In the genomic region with DNA sequence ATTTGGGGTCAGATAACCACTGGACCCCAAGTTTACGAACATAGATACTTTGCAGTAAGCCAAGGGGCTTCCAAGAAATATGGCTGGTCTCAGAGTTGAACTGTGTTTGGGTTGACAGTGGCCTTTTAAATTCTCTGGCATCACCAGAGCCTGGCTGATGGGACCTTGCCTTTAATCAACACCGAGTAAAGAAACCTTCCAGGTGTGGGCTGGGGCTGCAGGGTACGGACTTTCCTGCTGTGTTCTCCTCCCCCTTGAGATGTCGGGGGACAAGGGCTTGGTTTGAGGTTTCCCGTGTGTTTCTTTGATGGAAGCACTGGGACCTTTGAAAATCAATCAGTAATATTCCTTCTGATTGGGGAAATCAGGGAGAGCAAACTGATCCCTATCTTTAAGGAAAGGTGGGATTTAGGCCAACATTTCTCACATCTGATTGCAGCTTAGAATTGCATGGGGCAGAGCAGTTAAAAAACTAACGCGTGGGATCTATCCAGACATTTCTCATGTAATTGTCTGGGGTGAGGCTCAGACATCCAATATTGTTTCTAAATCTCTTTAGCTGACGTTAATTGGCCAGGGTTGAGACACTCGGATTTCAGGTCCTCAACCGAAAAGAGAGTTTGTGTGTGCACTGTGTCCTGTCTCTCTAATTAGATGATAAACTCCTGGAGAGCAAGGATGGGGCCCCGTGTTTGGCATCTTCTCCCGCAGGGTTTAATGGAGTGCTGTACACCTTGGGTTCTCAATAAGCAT, we compare ENCODE assay signal across 18 cellular contexts.
DNase-seq lines count a peak whose midpoint lies in the region; ATAC-seq, FAIRE-seq and TF ChIP-seq lines count a peak whose summit lies in the region.
"Had no signal": no experiment of that assay in that cellular context is flagged by ENCODE, and none has a peak within 500 bp of the region (broad histone marks: within the 10 kb centered on the region; RNA-seq: fewer than 3 reads in every experiment).

No MANE protein-coding gene starts in this region.

- H3K36me3 ChIP-seq in right atrium auricular region (no peaks in the 10 kb centered on the region), rectal smooth muscle tissue (ENCODE audit: control insufficient read depth, insufficient read depth, low read length) (no peaks in the 10 kb centered on the region), HepG2 (replicated peaks in 1 of 2; ENCODE audit: control insufficient read depth in 1 of 2, insufficient read depth in 2 of 2, low read length in 2 of 2) (no peaks in the 10 kb centered on the region)
- H3K36me3 ChIP-seq: BLaER1, HAP-1 had no signal

- intact Hi-C loops in left ventricle myocardium superior (cut with micrococcal nuclease) (no loop called here), HepG2 (cut with micrococcal nuclease; ENCODE audit: unreplicated experiment) (no loop called here)

- no peaks in the 10 kb centered on the region for H3K9me3 ChIP-seq in right atrium auricular region
- H3K9me3 ChIP-seq in HepG2 (ENCODE audit: low read length): no peaks in the 10 kb centered on the region
- H3K9me3 ChIP-seq: BLaER1, HAP-1, SK-N-SH had no signal

- no peak for TF ChIP-seq RAD21 in HepG2 (CRISPR knock-in tag; IDR thresholded peaks at IDR 0.05)

- no peaks in the 10 kb centered on the region for H4K20me1 ChIP-seq in HepG2 (ENCODE audit: insufficient read depth, low read length)
- H4K20me1 ChIP-seq: BLaER1 had no signal

- H3K9ac ChIP-seq in rectal smooth muscle tissue (ENCODE audit: low read length): no peak overlapping the region
- H3K9ac ChIP-seq in HepG2 (ENCODE audit: insufficient read depth, low read depth, low read length): no peak overlapping the region
- H3K9ac ChIP-seq: BLaER1, SK-N-SH had no signal

- ATAC-seq in left ventricle myocardium superior (peak; percentile 26), HG03571 (IDR thresholded peaks at IDR 0.05; ENCODE audit: unreplicated experiment) (no peak), HepG2 (no peak)
- ATAC-seq: K562 had no signal

- no peak overlapping the region for H3K4me2 ChIP-seq in HepG2 (ENCODE audit: low read depth, low read length)
- H3K4me2 ChIP-seq: BLaER1, SK-N-SH had no signal

- FAIRE-seq in HepG2 (lab: Jason Lieb, UNC): no peak
- FAIRE-seq: K562 had no signal

- WGBS in HepG2 (ENCODE audit: low lambda C conversion rate): 20% methylated on average over 9 of the region's 12 CpGs

- H3K4me1 ChIP-seq in right atrium auricular region: peaks cover 0 to 4% of the 10 kb centered on the region in 2 donors
- H3K4me1 ChIP-seq in rectal smooth muscle tissue (ENCODE audit: control insufficient read depth, insufficient read depth, low read length): peaks cover 14% of the 10 kb centered on the region
- H3K4me1 ChIP-seq in HepG2 (ENCODE audit: insufficient read depth, low read length): no peaks in the 10 kb centered on the region
- H3K4me1 ChIP-seq: HAP-1 had no signal

- TF ChIP-seq EP300 in HepG2 (IDR thresholded peaks at IDR 0.05; ENCODE audit: low read depth in 2 of 2, low read length in 2 of 2): no peak
- TF ChIP-seq EP300 in HepG2 (CRISPR knock-in tag; IDR thresholded peaks at IDR 0.05; ENCODE audit: borderline replicate concordance): no peak

- TF ChIP-seq CTCF in right atrium auricular region (IDR thresholded peaks at IDR 0.05): no peak
- no peak for TF ChIP-seq CTCF in coronary artery (IDR thresholded peaks at IDR 0.05)
- no peak for TF ChIP-seq CTCF in HepG2 (CRISPR knock-in tag; IDR thresholded peaks at IDR 0.05)

- POLR2A ChIA-PET in HepG2 (lab: Yijun Ruan, JAX): no interaction called here

- H3K27ac ChIP-seq in right atrium auricular region (no peak overlapping the region), coronary artery (no peak overlapping the region), rectal smooth muscle tissue (ENCODE audit: low read depth, low read length) (peak overlapping the region; percentile 25), HepG2 (ENCODE audit: extremely low read length, insufficient read depth, low read length) (no peak overlapping the region)
- H3K27ac ChIP-seq: BLaER1 had no signal

- DNase-seq in left ventricle myocardium superior (no peak), right atrium auricular region (ENCODE audit: low spot score) (no peak), coronary artery (ENCODE audit: low spot score) (peak; percentile 38), MV-4-11 (lab: John Stamatoyannopoulos, UW) (no peak), kidney glomerular epithelial cell (lab: John Stamatoyannopoulos, UW) (no peak), HepG2 (ENCODE audit: low spot score) (no peak)
- DNase-seq: CD4-positive, alpha-beta memory T cell; DMS153; GF-D8; NCI-H187; NCI-H526; SHP77; SK-N-SH had no signal

- no peak overlapping the region for H2AFZ ChIP-seq in HepG2 (ENCODE audit: low read length)

- in situ Hi-C loops in HepG2 (cut with HindIII; ENCODE audit: extremely low pct_ligation_motif_present, low pct_unique_long_range_greater_than_20kb): loop anchor here (10.0 kb wide), 1 partner anchor 146 kb away; no protein-coding TSS in a partner anchor

- CTCF ChIA-PET in HepG2 (lab: Yijun Ruan, JAX; ENCODE audit: low intra/inter-chr PET ratio, low total read pairs): no interaction called here

- no peaks in the 10 kb centered on the region for H3K79me2 ChIP-seq in HepG2 (ENCODE audit: insufficient read depth, low read length)

- BruUV-seq in HepG2 (replicated peaks; lab: Mats Ljungman, UMichigan): no TSS peak

- no peak for TF ChIP-seq POLR2A in HepG2 (IDR thresholded peaks at IDR 0.05; ENCODE audit: insufficient read depth in 1 of 2, low read depth in 2 of 2, low read length in 2 of 2)

- no peak overlapping the region for H3K4me3 ChIP-seq in right atrium auricular region
- no peak overlapping the region for H3K4me3 ChIP-seq in coronary artery
- H3K4me3 ChIP-seq in rectal smooth muscle tissue (ENCODE audit: low read length): no peak overlapping the region
- H3K4me3 ChIP-seq in HepG2 (replicated peaks in 1 of 3; ENCODE audit: insufficient read depth in 1 of 3, low read depth in 2 of 3, low read length in 3 of 3): no peak overlapping the region
- H3K4me3 ChIP-seq: BLaER1, HAP-1, K562 had no signal

- H3K27me3 ChIP-seq in right atrium auricular region: no peaks in the 10 kb centered on the region
- no peaks in the 10 kb centered on the region for H3K27me3 ChIP-seq in rectal smooth muscle tissue (ENCODE audit: control insufficient read depth, insufficient read depth, low read length)
- peaks cover 2 to 42% of the 10 kb centered on the region in 2 experiments; a peak in 3 of 5 replicates for H3K27me3 ChIP-seq in HepG2 (ENCODE audit: control insufficient read depth in 1 of 2, insufficient read depth in 2 of 2, low read length in 2 of 2)
- H3K27me3 ChIP-seq: BLaER1 had no signal

TF ChIP-seq in HepG2, 621 proteins besides CTCF, POLR2A, EP300 and RAD21:
- no peak for TF ChIP-seq ZBTB20 (CRISPR knock-in tag; IDR thresholded peaks at IDR 0.05; ENCODE audit: borderline replicate concordance, low read depth)
- no peak for TF ChIP-seq ZNF33B (CRISPR knock-in tag; IDR thresholded peaks at IDR 0.05)
- no peak for TF ChIP-seq ZNF225 (CRISPR knock-in tag; IDR thresholded peaks at IDR 0.05)
- no peak for TF ChIP-seq HOXA9 (CRISPR knock-in tag; IDR thresholded peaks at IDR 0.05; ENCODE audit: borderline replicate concordance)
- TF ChIP-seq MLLT10 (CRISPR knock-in tag; IDR thresholded peaks at IDR 0.05): no peak
- no peak for TF ChIP-seq ZNF460 (CRISPR knock-in tag; IDR thresholded peaks at IDR 0.05; ENCODE audit: borderline replicate concordance)
- TF ChIP-seq ZNF543 (CRISPR knock-in tag; IDR thresholded peaks at IDR 0.05): no peak
- TF ChIP-seq ZNF451 (CRISPR knock-in tag; IDR thresholded peaks at IDR 0.05): no peak
- TF ChIP-seq, protein P1, sequence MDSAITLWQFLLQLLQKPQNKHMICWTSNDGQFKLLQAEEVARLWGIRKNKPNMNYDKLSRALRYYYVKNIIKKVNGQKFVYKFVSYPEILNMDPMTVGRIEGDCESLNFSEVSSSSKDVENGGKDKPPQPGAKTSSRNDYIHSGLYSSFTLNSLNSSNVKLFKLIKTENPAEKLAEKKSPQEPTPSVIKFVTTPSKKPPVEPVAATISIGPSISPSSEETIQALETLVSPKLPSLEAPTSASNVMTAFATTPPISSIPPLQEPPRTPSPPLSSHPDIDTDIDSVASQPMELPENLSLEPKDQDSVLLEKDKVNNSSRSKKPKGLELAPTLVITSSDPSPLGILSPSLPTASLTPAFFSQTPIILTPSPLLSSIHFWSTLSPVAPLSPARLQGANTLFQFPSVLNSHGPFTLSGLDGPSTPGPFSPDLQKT (CRISPR knock-in tag; IDR thresholded peaks at IDR 0.05; ENCODE audit: borderline replicate concordance): no peak
